22 cellular contexts compared by ENCODE assay signal in genomic region chr13:98275711-98276171, GRCh38.
DNase-seq lines count a peak whose midpoint lies in the region; ATAC-seq and TF ChIP-seq lines count a peak whose summit lies in the region.
"Had no signal": no experiment of that assay in that cellular context is flagged by ENCODE, and none has a peak within 500 bp of the region (broad histone marks: within the 10 kb centered on the region; RNA-seq: fewer than 3 reads in every experiment).

No MANE protein-coding gene starts in this region.

- no peak for DNase-seq in A673 (ENCODE audit: low spot score)
- DNase-seq in GM23248: peak; percentile 23
- DNase-seq in chondrocyte (ENCODE audit: low spot score): no peak
- no peak for DNase-seq in stimulated activated CD4-positive, alpha-beta T cell treated with anti-CD3 and anti-CD28 coated beads, Interleukin-2, amount 100 ng/mL, for 48 hours
- no peak for DNase-seq in HK-2 (ENCODE audit: unreplicated experiment)
- DNase-seq in medulla oblongata (ENCODE audit: extremely low spot score): no peak
- DNase-seq: ACHN; activated CD8-positive, alpha-beta T cell treated with anti-CD3 and anti-CD28 coated beads, Interleukin-2, amount 10 ng/mL, durations not matched to agents 7 days and 5 days; activated naive CD8-positive, alpha-beta T cell treated with anti-CD3 and anti-CD28 coated beads, Interleukin-2, amount 50 U/mL, for 24 hours; foreskin melanocyte; GDM1; mammary epithelial cell; NCI-H1105 treated with DMSO at 0.1 percent for 48 hours; NCI-H524; SW 1271; transverse colon had no signal

- H3K4me3 Mint-ChIP-seq in chondrocyte (ENCODE audit: unreplicated experiment): peak overlapping the region; percentile 11
- H3K4me3 Mint-ChIP-seq: activated CD8-positive, alpha-beta T cell treated with anti-CD3 and anti-CD28 coated beads, Interleukin-2, amount 10 ng/mL, durations not matched to agents 7 days and 5 days; activated naive CD8-positive, alpha-beta T cell treated with anti-CD3 and anti-CD28 coated beads, Interleukin-2, amount 50 U/mL, for 24 hours; central memory CD8-positive, alpha-beta T cell; stimulated activated memory B cell treated with anti-CD40 and anti-IgM and Interleukin-4, amounts not matched to agents 10 μg/mL and 1 μg/mL and 100 μg/mL, for 72 hours had no signal

- no peaks in the 10 kb centered on the region for H3K27me3 Mint-ChIP-seq in chondrocyte (ENCODE audit: low read depth)
- H3K27me3 Mint-ChIP-seq: stimulated activated memory B cell treated with anti-CD40 and anti-IgM and Interleukin-4, amounts not matched to agents 10 μg/mL and 1 μg/mL and 100 μg/mL, for 72 hours had no signal

- H3K36me3 ChIP-seq in A673 (ENCODE audit: insufficient read depth, low read length, poor library complexity, severe bottlenecking): no peaks in the 10 kb centered on the region
- H3K36me3 ChIP-seq in GM23248 (ENCODE audit: low read depth): no peaks in the 10 kb centered on the region
- peaks cover 4% of the 10 kb centered on the region for H3K36me3 ChIP-seq in mesodermal cell (ENCODE audit: control insufficient read depth, insufficient read depth, low read length)
- H3K36me3 ChIP-seq: transverse colon had no signal

- H3K4me1 ChIP-seq in A673 (ENCODE audit: insufficient read depth, low read length, poor library complexity, severe bottlenecking): peaks cover 55% of the 10 kb centered on the region
- peaks cover 19% of the 10 kb centered on the region for H3K4me1 ChIP-seq in GM23248 (ENCODE audit: insufficient read depth)
- H3K4me1 ChIP-seq in mesodermal cell (ENCODE audit: control insufficient read depth, insufficient read depth, low read length, poor library complexity, severe bottlenecking): peaks cover 51% of the 10 kb centered on the region

- no peaks in the 10 kb centered on the region for H3K9me3 ChIP-seq in A673 (ENCODE audit: low read depth, low read length, poor library complexity, severe bottlenecking)
- no peaks in the 10 kb centered on the region for H3K9me3 ChIP-seq in GM23248 (ENCODE audit: low read depth)
- H3K9me3 ChIP-seq in mesodermal cell (ENCODE audit: control insufficient read depth, low read length): no peaks in the 10 kb centered on the region
- H3K9me3 ChIP-seq: transverse colon had no signal

- H3K27me3 ChIP-seq in A673 (replicated peaks; ENCODE audit: insufficient read depth, low read depth, low read length, poor library complexity) (no peaks in the 10 kb centered on the region), GM23248 (replicated peaks; ENCODE audit: insufficient read depth) (no peaks in the 10 kb centered on the region)
- H3K27me3 ChIP-seq: transverse colon had no signal

- no peaks in the 10 kb centered on the region for H3K9me2 ChIP-seq in GM23248 (ENCODE audit: insufficient read depth)

- H4K20me1 ChIP-seq in GM23248 (ENCODE audit: insufficient read depth): peaks cover 4% of the 10 kb centered on the region; the same call in 1 of the 2 replicates

- peaks cover 7% of the 10 kb centered on the region; the same call in 1 of the 2 replicates for H3F3A ChIP-seq in GM23248 (ENCODE audit: insufficient read depth)

- H3K4me1 Mint-ChIP-seq in chondrocyte (ENCODE audit: low read depth): peaks cover 79% of the 10 kb centered on the region
- H3K4me1 Mint-ChIP-seq: activated naive CD8-positive, alpha-beta T cell treated with anti-CD3 and anti-CD28 coated beads, Interleukin-2, amount 50 U/mL, for 24 hours had no signal

- CTCF ChIA-PET in A673 (lab: Charles Lee): no interaction called here

- no peak overlapping the region for H3K4me3 ChIP-seq in A673 (ENCODE audit: low read depth, low read length, poor library complexity, severe bottlenecking)
- H3K4me3 ChIP-seq in GM23248: no peak overlapping the region
- no peak overlapping the region for H3K4me3 ChIP-seq in mesodermal cell (ENCODE audit: extremely low read depth, insufficient read depth, low read length, poor library complexity, severe bottlenecking)
- H3K4me3 ChIP-seq: K562, skin epidermis, transverse colon had no signal

- peak overlapping the region; percentile 77 for H3K27ac Mint-ChIP-seq in chondrocyte (ENCODE audit: unreplicated experiment)
- H3K27ac Mint-ChIP-seq: activated CD8-positive, alpha-beta T cell treated with anti-CD3 and anti-CD28 coated beads, Interleukin-2, amount 10 ng/mL, durations not matched to agents 7 days and 5 days; activated naive CD8-positive, alpha-beta T cell treated with anti-CD3 and anti-CD28 coated beads, Interleukin-2, amount 50 U/mL, for 24 hours; stimulated activated memory B cell treated with anti-CD40 and anti-IgM and Interleukin-4, amounts not matched to agents 10 μg/mL and 1 μg/mL and 100 μg/mL, for 72 hours had no signal

- POLR2A ChIA-PET in A673 (lab: Charles Lee; ENCODE audit: low non-redundant PET): no interaction called here

- H3K9me3 Mint-ChIP-seq in chondrocyte (ENCODE audit: low read depth): no peaks in the 10 kb centered on the region
- H3K9me3 Mint-ChIP-seq: activated naive CD8-positive, alpha-beta T cell treated with anti-CD3 and anti-CD28 coated beads, Interleukin-2, amount 50 U/mL, for 24 hours; central memory CD8-positive, alpha-beta T cell; stimulated activated memory B cell treated with anti-CD40 and anti-IgM and Interleukin-4, amounts not matched to agents 10 μg/mL and 1 μg/mL and 100 μg/mL, for 72 hours had no signal

- H3K27ac ChIP-seq in A673 (ENCODE audit: low read depth, low read length, poor library complexity, severe bottlenecking): peak overlapping the region; percentile 29
- H3K27ac ChIP-seq in GM23248: peak overlapping the region; percentile 1; the same call in 1 of the 2 replicates
- H3K27ac ChIP-seq in mesodermal cell (ENCODE audit: low read depth, low read length, severe bottlenecking): peak overlapping the region; percentile 55
- H3K27ac ChIP-seq: skin epidermis, transverse colon had no signal

- intact Hi-C loops in A673 (cut with micrococcal nuclease; ENCODE audit: unreplicated experiment): no loop called here

- no TSS peak for BruUV-seq in A673 (replicated peaks; lab: Mats Ljungman, UMichigan)

- no peak overlapping the region for H3K9ac ChIP-seq in GM23248

- ATAC-seq in HG03571 (IDR thresholded peaks at IDR 0.05; ENCODE audit: unreplicated experiment): no peak
- ATAC-seq: activated CD8-positive, alpha-beta T cell treated with anti-CD3 and anti-CD28 coated beads, Interleukin-2, amount 10 ng/mL, durations not matched to agents 7 days and 5 days; activated naive CD8-positive, alpha-beta T cell treated with anti-CD3 and anti-CD28 coated beads, Interleukin-2, amount 50 U/mL, for 24 hours; K562; stimulated activated memory B cell treated with anti-CD40 and anti-IgM and Interleukin-4, amounts not matched to agents 10 μg/mL and 1 μg/mL and 100 μg/mL, for 72 hours had no signal

- in situ Hi-C loops in GM23248 (cut with MboI): no loop called here

- 65 to 74% methylated on average over 2 of the region's 2 CpGs for WGBS in GM23248 (ENCODE audit: low coverage in 1 of 2, low lambda C conversion rate in 2 of 2, missing lambda C conversion rate in 2 of 2), 2 experiments
- 91% methylated on average over 2 of the region's 2 CpGs; no CpG with 5 or more reads in 1 of the 2 experiments for WGBS in mesodermal cell (ENCODE audit: insufficient coverage in 2 of 2), 2 experiments

- peaks cover 94% of the 10 kb centered on the region for H3K79me2 ChIP-seq in GM23248 (ENCODE audit: insufficient read depth)

- H3K36me3 Mint-ChIP-seq in chondrocyte (ENCODE audit: low read depth): peaks cover 3% of the 10 kb centered on the region
- H3K36me3 Mint-ChIP-seq: stimulated activated memory B cell treated with anti-CD40 and anti-IgM and Interleukin-4, amounts not matched to agents 10 μg/mL and 1 μg/mL and 100 μg/mL, for 72 hours had no signal

- H3K4me2 ChIP-seq in GM23248 (ENCODE audit: unreplicated experiment): no peak overlapping the region

- H2AFZ ChIP-seq in GM23248: no peak overlapping the region

- no peak for TF ChIP-seq CTCF in A673 (conservative IDR thresholded peaks at IDR 0.05; ENCODE audit: low read depth, low read length)
- TF ChIP-seq CTCF in chondrocyte (IDR thresholded peaks at IDR 0.05): no peak

Comparison
In these comparisons a context has a peak if more than half of its experiments do, and no peak if none do; other contexts are left out.
1. H3K27ac ChIP-seq: peak in every context shown above with its lines; median percentile 55 in mesodermal cell; 29 in A673; 1 in GM23248.